Comparison of ENCODE assay signal across 17 cellular contexts in genomic region chr11:94150056-94150455, GRCh38.
"Had no signal": no experiment of that assay in that cellular context is flagged by ENCODE, and none has a peak within 500 bp of the region (broad histone marks: within the 10 kb centered on the region; RNA-seq: fewer than 3 reads in every experiment).

No MANE protein-coding gene starts in this region.

- H3K27me3 ChIP-seq: ascending aorta had no signal

- H3K27ac Mint-ChIP-seq: activated CD4-positive, alpha-beta T cell treated with anti-CD3 and anti-CD28 coated beads for 36 hours; activated CD8-positive, alpha-beta T cell treated with anti-CD3 and anti-CD28 coated beads, Interleukin-2, amount 10 ng/mL, durations not matched to agents 7 days and 5 days; activated naive CD8-positive, alpha-beta T cell treated with anti-CD3 and anti-CD28 coated beads, Interleukin-2, amount 50 U/mL, for 24 hours; immature natural killer cell had no signal

- H3K36me3 ChIP-seq: thoracic aorta had no signal

- H3K9me3 ChIP-seq: ascending aorta, thoracic aorta had no signal

- H3K4me3 Mint-ChIP-seq: activated CD4-positive, alpha-beta T cell treated with anti-CD3 and anti-CD28 coated beads for 36 hours; activated CD8-positive, alpha-beta T cell treated with anti-CD3 and anti-CD28 coated beads, Interleukin-2, amount 10 ng/mL, durations not matched to agents 7 days and 5 days; activated naive CD8-positive, alpha-beta T cell treated with anti-CD3 and anti-CD28 coated beads, Interleukin-2, amount 50 U/mL, for 24 hours; immature natural killer cell; natural killer cell treated with Interleukin-12 subunit alpha and Interleukin-12 subunit beta and Interleukin-15 and Interleukin-18, amount 100 ng/mL, for 72 hours; T-cell had no signal

- H3K4me3 ChIP-seq: ascending aorta, coronary artery, lung, thoracic aorta had no signal

- H3K27me3 Mint-ChIP-seq: activated CD4-positive, alpha-beta T cell treated with anti-CD3 and anti-CD28 coated beads for 36 hours; activated naive CD8-positive, alpha-beta T cell treated with anti-CD3 and anti-CD28 coated beads, Interleukin-2, amount 50 U/mL, for 24 hours; natural killer cell treated with Interleukin-12 subunit alpha and Interleukin-12 subunit beta and Interleukin-15 and Interleukin-18, amount 100 ng/mL, for 72 hours; stimulated activated naive CD8-positive, alpha-beta T cell treated with anti-CD3 and anti-CD28 coated beads, Interleukin-15, amount 100 ng/mL, for 72 hours; T-cell had no signal

- H3K9me3 Mint-ChIP-seq: activated naive CD8-positive, alpha-beta T cell treated with anti-CD3 and anti-CD28 coated beads, Interleukin-2, amount 50 U/mL, for 24 hours; immature natural killer cell; natural killer cell treated with Interleukin-12 subunit alpha and Interleukin-12 subunit beta and Interleukin-15 and Interleukin-18, amount 100 ng/mL, for 72 hours; stimulated activated naive CD8-positive, alpha-beta T cell treated with anti-CD3 and anti-CD28 coated beads, Interleukin-15, amount 100 ng/mL, for 72 hours; T-cell had no signal

- DNase-seq: activated CD4-positive, alpha-beta T cell treated with anti-CD3 and anti-CD28 coated beads for 36 hours; activated CD8-positive, alpha-beta memory T cell treated with anti-CD3 and anti-CD28 coated beads, Interleukin-2, amount 50 U/mL, for 48 hours; activated CD8-positive, alpha-beta T cell treated with anti-CD3 and anti-CD28 coated beads, Interleukin-2, amount 10 ng/mL, durations not matched to agents 7 days and 5 days; activated naive CD8-positive, alpha-beta T cell treated with anti-CD3 and anti-CD28 coated beads, Interleukin-2, amount 50 U/mL, for 24 hours; effector CD8-positive, alpha-beta T cell; immature natural killer cell; left cardiac atrium; stimulated activated CD4-positive, alpha-beta T cell treated with anti-CD3 and anti-CD28 coated beads, Interleukin-4, amount 100 ng/mL, for 1 hour; stimulated activated CD8-positive, alpha-beta memory T cell treated with anti-CD3 and anti-CD28 coated beads, Interleukin-4, amount 100 ng/mL, for 48 hours; stimulated activated naive CD8-positive, alpha-beta T cell treated with anti-CD3 and anti-CD28 coated beads, Interleukin-15, amount 100 ng/mL, for 72 hours; T-cell; WERI-Rb-1 had no signal

- H3K27ac ChIP-seq: coronary artery, WERI-Rb-1 had no signal

- H3K36me3 Mint-ChIP-seq: natural killer cell treated with Interleukin-12 subunit alpha and Interleukin-12 subunit beta and Interleukin-15 and Interleukin-18, amount 100 ng/mL, for 72 hours had no signal

- ATAC-seq: activated CD4-positive, alpha-beta T cell treated with anti-CD3 and anti-CD28 coated beads for 36 hours; activated CD8-positive, alpha-beta T cell treated with anti-CD3 and anti-CD28 coated beads, Interleukin-2, amount 10 ng/mL, durations not matched to agents 7 days and 5 days; activated naive CD8-positive, alpha-beta T cell treated with anti-CD3 and anti-CD28 coated beads, Interleukin-2, amount 50 U/mL, for 24 hours; natural killer cell treated with Interleukin-12 subunit alpha and Interleukin-12 subunit beta and Interleukin-15 and Interleukin-18, amount 100 ng/mL, for 72 hours; stimulated activated naive CD8-positive, alpha-beta T cell treated with anti-CD3 and anti-CD28 coated beads, Interleukin-15, amount 100 ng/mL, for 72 hours; T-cell had no signal
